ENCODE assay signal across 22 cellular contexts in genomic region chr5:149798466-149798865, GRCh38.
A peak's percentile ranks its signal among the peaks of the same experiment; 100 is the strongest.
DNase-seq lines count a peak whose midpoint lies in the region; ATAC-seq and TF ChIP-seq lines count a peak whose summit lies in the region.
"Had no signal": no experiment of that assay in that cellular context is flagged by ENCODE, and none has a peak within 500 bp of the region (broad histone marks: within the 10 kb centered on the region; RNA-seq: fewer than 3 reads in every experiment).

No MANE protein-coding gene starts in this region.

- H4K20me1 ChIP-seq in GM23248 (ENCODE audit: insufficient read depth) (no peaks in the 10 kb centered on the region), PC-9 (ENCODE audit: insufficient read depth) (no peaks in the 10 kb centered on the region)

- H2AFZ ChIP-seq in GM23248 = no peak overlapping the region
- no peak overlapping the region for H2AFZ ChIP-seq in PC-9
- H2AFZ ChIP-seq: hepatocyte had no signal

- intact Hi-C loops in PC-9 (cut with micrococcal nuclease; ENCODE audit: unreplicated experiment) = no loop called here
- intact Hi-C loops in gastrocnemius medialis (cut with DNase I; ENCODE audit: low total_unique reads) = loop anchor here (2.0 kb wide), 2 partner anchors 48 to 66 kb away; no protein-coding TSS in a partner anchor
- intact Hi-C loops in activated CD4-positive, alpha-beta T cell treated with anti-CD3 and anti-CD28 coated beads, Interleukin-2, amount 10 ng/mL, durations not matched to agents 24 days and 14 days (cut with micrococcal nuclease) = no loop called here

- H3K9me2 ChIP-seq in GM23248 (ENCODE audit: insufficient read depth) = no peaks in the 10 kb centered on the region
- no peaks in the 10 kb centered on the region for H3K9me2 ChIP-seq in PC-9 (ENCODE audit: insufficient read depth)

- H3K4me3 Mint-ChIP-seq in activated CD4-positive, alpha-beta T cell treated with anti-CD3 and anti-CD28 coated beads, Interleukin-2, amount 10 ng/mL, durations not matched to agents 24 days and 14 days = no peak overlapping the region
- H3K4me3 Mint-ChIP-seq: activated CD4-positive, alpha-beta memory T cell treated with anti-CD3 and anti-CD28 coated beads, Interleukin-2, amount 10 ng/mL, durations not matched to agents 7 days and 5 days; activated naive CD8-positive, alpha-beta T cell treated with anti-CD3 and anti-CD28 coated beads, Interleukin-2, amount 50 U/mL, for 24 hours; CD4-positive, alpha-beta T cell; naive B cell; WTC11 had no signal

- H3K4me2 ChIP-seq in GM23248 (ENCODE audit: unreplicated experiment) (peak overlapping the region; percentile 38), PC-9 (0 out of 2 replicates have a peak overlapping the region, but pooled peaks have one; percentile 17)
- H3K4me2 ChIP-seq: hepatocyte had no signal

- H3K4me3 ChIP-seq in GM23248 (no peak overlapping the region), PC-9 (no peak overlapping the region), gastroesophageal sphincter (no peak overlapping the region), gastrocnemius medialis (no peak overlapping the region)
- H3K4me3 ChIP-seq: hepatocyte, lung had no signal

- POLR2A ChIA-PET in PC-9 (lab: Charles Lee; ENCODE audit: unreplicated experiment) = no interaction called here

- H3K27me3 ChIP-seq in GM23248 (replicated peaks; ENCODE audit: insufficient read depth) (no peaks in the 10 kb centered on the region), PC-9 (ENCODE audit: insufficient read depth, low read depth) (no peaks in the 10 kb centered on the region), gastroesophageal sphincter (no peaks in the 10 kb centered on the region), gastrocnemius medialis (no peaks in the 10 kb centered on the region)
- H3K27me3 ChIP-seq: brain microvascular endothelial cell, hepatocyte had no signal

- no peaks in the 10 kb centered on the region; the same call in 1 of the 2 replicates for H3F3A ChIP-seq in GM23248 (ENCODE audit: insufficient read depth)
- H3F3A ChIP-seq in PC-9 (ENCODE audit: insufficient read depth, low read depth) = no peaks in the 10 kb centered on the region

- 93 to 97% methylated on average over 4 of the region's 4 CpGs for WGBS in GM23248 (ENCODE audit: low coverage in 1 of 2, low lambda C conversion rate in 2 of 2, missing lambda C conversion rate in 2 of 2), 2 experiments
- WGBS in gastroesophageal sphincter (ENCODE audit: low coverage in 1 of 2), 2 donors = 88% methylated on average over 4 of the region's 4 CpGs; no CpG with 5 or more reads in 1 of the 2 donors

- H3K36me3 ChIP-seq in GM23248 (ENCODE audit: low read depth) (no peaks in the 10 kb centered on the region), PC-9 (ENCODE audit: low read depth) (no peaks in the 10 kb centered on the region), gastroesophageal sphincter (no peaks in the 10 kb centered on the region), gastrocnemius medialis (no peaks in the 10 kb centered on the region)
- H3K36me3 ChIP-seq: brain microvascular endothelial cell had no signal

- ATAC-seq in gastroesophageal sphincter = no peak
- peak; percentile 63 to 66 for ATAC-seq in gastrocnemius medialis
- ATAC-seq: activated naive CD8-positive, alpha-beta T cell treated with anti-CD3 and anti-CD28 coated beads, Interleukin-2, amount 50 U/mL, for 24 hours; WTC11 had no signal

- no peak overlapping the region for H3K9ac ChIP-seq in GM23248

- H3K9me3 ChIP-seq in GM23248 (ENCODE audit: low read depth) (no peaks in the 10 kb centered on the region), PC-9 (ENCODE audit: insufficient read depth, low read depth) (no peaks in the 10 kb centered on the region), gastroesophageal sphincter (no peaks in the 10 kb centered on the region), gastrocnemius medialis (no peaks in the 10 kb centered on the region)

- no peaks in the 10 kb centered on the region for H3K27me3 Mint-ChIP-seq in activated CD4-positive, alpha-beta T cell treated with anti-CD3 and anti-CD28 coated beads, Interleukin-2, amount 10 ng/mL, durations not matched to agents 24 days and 14 days
- H3K27me3 Mint-ChIP-seq: activated CD4-positive, alpha-beta memory T cell treated with anti-CD3 and anti-CD28 coated beads, Interleukin-2, amount 10 ng/mL, durations not matched to agents 7 days and 5 days; activated naive CD8-positive, alpha-beta T cell treated with anti-CD3 and anti-CD28 coated beads, Interleukin-2, amount 50 U/mL, for 24 hours; CD4-positive, alpha-beta T cell; naive B cell had no signal

- TF ChIP-seq EP300 in gastroesophageal sphincter (IDR thresholded peaks at IDR 0.05) = no peak

- no peaks in the 10 kb centered on the region for H3K36me3 Mint-ChIP-seq in activated CD4-positive, alpha-beta T cell treated with anti-CD3 and anti-CD28 coated beads, Interleukin-2, amount 10 ng/mL, durations not matched to agents 24 days and 14 days (ENCODE audit: low read depth)
- H3K36me3 Mint-ChIP-seq: naive B cell, WTC11 had no signal

- CTCF ChIA-PET in PC-9 (lab: Charles Lee) = no interaction called here

- in situ Hi-C loops in GM23248 (cut with MboI) = no loop called here
- in situ Hi-C loops in gastrocnemius medialis (cut with MboI; ENCODE audit: low sequenced_read_pairs in 4 of 4) = no loop called here

- no peaks in the 10 kb centered on the region for H3K9me3 Mint-ChIP-seq in activated CD4-positive, alpha-beta T cell treated with anti-CD3 and anti-CD28 coated beads, Interleukin-2, amount 10 ng/mL, durations not matched to agents 24 days and 14 days
- H3K9me3 Mint-ChIP-seq: activated CD4-positive, alpha-beta memory T cell treated with anti-CD3 and anti-CD28 coated beads, Interleukin-2, amount 10 ng/mL, durations not matched to agents 7 days and 5 days; activated naive CD8-positive, alpha-beta T cell treated with anti-CD3 and anti-CD28 coated beads, Interleukin-2, amount 50 U/mL, for 24 hours; CD4-positive, alpha-beta T cell; WTC11 had no signal

- peaks cover 6% of the 10 kb centered on the region for H3K4me1 Mint-ChIP-seq in activated CD4-positive, alpha-beta T cell treated with anti-CD3 and anti-CD28 coated beads, Interleukin-2, amount 10 ng/mL, durations not matched to agents 24 days and 14 days
- H3K4me1 Mint-ChIP-seq: activated CD4-positive, alpha-beta memory T cell treated with anti-CD3 and anti-CD28 coated beads, Interleukin-2, amount 10 ng/mL, durations not matched to agents 7 days and 5 days had no signal

- TF ChIP-seq POLR2A in gastroesophageal sphincter (IDR thresholded peaks at IDR 0.05) (no peak), gastrocnemius medialis (IDR thresholded peaks at IDR 0.05) (peak; percentile 33 to 46)

- no peak for DNase-seq in GM23248
- DNase-seq in PC-9 = no peak
- DNase-seq in gastrocnemius medialis = peak; percentile 60 to 84
- DNase-seq in D341Med (ENCODE audit: low spot score) = no peak
- no peak for DNase-seq in cerebellar cortex (ENCODE audit: low spot score)
- no peak for DNase-seq in activated CD4-positive, alpha-beta T cell treated with anti-CD3 and anti-CD28 coated beads, Interleukin-2, amount 10 ng/mL, durations not matched to agents 24 days and 14 days
- DNase-seq: activated CD4-positive, alpha-beta memory T cell treated with anti-CD3 and anti-CD28 coated beads, Interleukin-2, amount 10 ng/mL, durations not matched to agents 7 days and 5 days; activated gamma-delta T cell; activated naive CD8-positive, alpha-beta T cell treated with anti-CD3 and anti-CD28 coated beads, Interleukin-2, amount 50 U/mL, for 24 hours; CD4-positive, alpha-beta T cell; cortex of kidney; DMS 273 treated with DMSO at 0.1 percent for 48 hours; naive B cell; NCI-H1436 treated with DMSO at 0.1 percent for 48 hours; stimulated activated CD4-positive, alpha-beta T cell treated with anti-CD3 and anti-CD28 coated beads, Interleukin-15, amount 100 ng/mL, for 24 hours; stimulated activated CD8-positive, alpha-beta memory T cell treated with anti-CD3 and anti-CD28 coated beads, Interleukin-4, amount 100 ng/mL, for 48 hours; T-helper 9 cell had no signal

- H3K27ac Mint-ChIP-seq in activated CD4-positive, alpha-beta T cell treated with anti-CD3 and anti-CD28 coated beads, Interleukin-2, amount 10 ng/mL, durations not matched to agents 24 days and 14 days = no peak overlapping the region
- H3K27ac Mint-ChIP-seq: activated CD4-positive, alpha-beta memory T cell treated with anti-CD3 and anti-CD28 coated beads, Interleukin-2, amount 10 ng/mL, durations not matched to agents 7 days and 5 days; activated naive CD8-positive, alpha-beta T cell treated with anti-CD3 and anti-CD28 coated beads, Interleukin-2, amount 50 U/mL, for 24 hours; CD4-positive, alpha-beta T cell; WTC11 had no signal

- no peaks in the 10 kb centered on the region for H3K79me2 ChIP-seq in GM23248 (ENCODE audit: insufficient read depth)
- no peaks in the 10 kb centered on the region for H3K79me2 ChIP-seq in PC-9 (ENCODE audit: low read depth)
- H3K79me2 ChIP-seq: hepatocyte had no signal

- no TSS peak for BruUV-seq in PC-9 (replicated peaks; lab: Mats Ljungman, UMichigan)

- H3K4me1 ChIP-seq in GM23248 (ENCODE audit: insufficient read depth) = peaks cover 9% of the 10 kb centered on the region
- H3K4me1 ChIP-seq in PC-9 (replicated peaks; ENCODE audit: insufficient read depth) = peaks cover 13% of the 10 kb centered on the region
- peaks cover 13 to 95% (median 49%) of the 10 kb centered on the region in 3 donors for H3K4me1 ChIP-seq in gastroesophageal sphincter
- peaks cover 96 to 97% of the 10 kb centered on the region in 2 donors for H3K4me1 ChIP-seq in gastrocnemius medialis

- TF ChIP-seq CTCF in PC-9 (conservative IDR thresholded peaks at IDR 0.05) = no peak
- TF ChIP-seq CTCF in gastroesophageal sphincter (IDR thresholded peaks at IDR 0.05) = no peak
- TF ChIP-seq CTCF in gastrocnemius medialis (IDR thresholded peaks at IDR 0.05 in 4 of 5, conservative IDR thresholded peaks at IDR 0.05 in 1 of 5) = no peak

- H3K27ac ChIP-seq in GM23248 (peak overlapping the region; percentile 34; the same call in 1 of the 2 replicates), PC-9 (no peak overlapping the region), gastroesophageal sphincter (peak overlapping the region; percentile 39 to 93 (median 90)), gastrocnemius medialis (peak overlapping the region; percentile 94 to 99 (median 98))
- H3K27ac ChIP-seq: brain microvascular endothelial cell had no signal

Comparison
In these comparisons a context has a peak if more than half of its experiments do, and no peak if none do; other contexts are left out.
1. DNase-seq: peak in gastrocnemius medialis (2 of 2); none in GM23248 (single experiment), PC-9 (0 of 2), D341Med (single experiment), cerebellar cortex (single experiment) and activated CD4-positive, alpha-beta T cell treated with anti-CD3 and anti-CD28 coated beads, Interleukin-2, amount 10 ng/mL, durations not matched to agents 24 days and 14 days (single experiment).
2. POLR2A ChIP-seq: peak in gastrocnemius medialis (2 of 2); none in gastroesophageal sphincter (0 of 2).